ENCODE assay signal across 28 cellular contexts in genomic region chr19:17734146-17734545, GRCh38. TPM values are rescaled to one million over a fixed set of nuclear protein-coding genes. Genes with fewer than 3 reads are reported as not detected.
"Had no signal": no experiment of that assay in that cellular context is flagged by ENCODE, and none has a peak within 500 bp of the region (broad histone marks: within the 10 kb centered on the region; RNA-seq: fewer than 3 reads in every experiment).

No MANE protein-coding gene starts in this region.

- H3K27ac Mint-ChIP-seq: memory B cell; mesothelial cell of epicardium; natural killer cell treated with Interleukin-12 subunit alpha and Interleukin-12 subunit beta and Interleukin-15 and Interleukin-18, amount 100 ng/mL, for 72 hours; type B pancreatic cell had no signal

- H3K27me3 ChIP-seq: dorsolateral prefrontal cortex, gastrocnemius medialis, sigmoid colon, testis, tibial artery had no signal

- FAIRE-seq: keratinocyte had no signal

- H3K4me3 ChIP-seq: dorsolateral prefrontal cortex, gastrocnemius medialis, lung, mucosa of descending colon, psoas muscle, sigmoid colon, testis, tibial artery had no signal

- H3K4me1 ChIP-seq: gastrocnemius medialis, parathyroid adenoma, psoas muscle, sigmoid colon, testis, tibial artery had no signal

- H3K27ac ChIP-seq: gastrocnemius medialis, parathyroid adenoma, psoas muscle, sigmoid colon, testis, tibial artery had no signal

- H3K9ac ChIP-seq: parathyroid adenoma had no signal

- H2AFZ ChIP-seq: parathyroid adenoma had no signal

- H3K27me3 Mint-ChIP-seq: memory B cell; naive B cell; natural killer cell treated with Interleukin-12 subunit alpha and Interleukin-12 subunit beta and Interleukin-15 and Interleukin-18, amount 100 ng/mL, for 72 hours; stimulated activated memory B cell treated with anti-CD40 and anti-IgM and Interleukin-4, amounts not matched to agents 10 μg/mL and 1 μg/mL and 100 μg/mL, for 72 hours; type B pancreatic cell had no signal

- ATAC-seq: gastrocnemius medialis; mucosa of descending colon; psoas muscle; right cardiac atrium; stimulated activated memory B cell treated with anti-CD40 and anti-IgM and Interleukin-4, amounts not matched to agents 10 μg/mL and 1 μg/mL and 100 μg/mL, for 72 hours; stimulated activated naive CD8-positive, alpha-beta T cell treated with anti-CD3 and anti-CD28 coated beads, Interleukin-15, Interleukin-2, amounts not matched to agents 100 U/mL and 50 U/mL, for 24 hours had no signal

- DNase-seq: cerebellar nuclear complex; cortex of kidney; dorsolateral prefrontal cortex; effector CD4-positive, alpha-beta T cell; foreskin fibroblast; gastrocnemius medialis; head of caudate nucleus; mucosa of descending colon; naive B cell; occipital lobe; psoas muscle; right cardiac atrium; sigmoid colon; stimulated activated CD4-positive, alpha-beta T cell treated with anti-CD3 and anti-CD28 coated beads, Interleukin-2, amount 100 ng/mL, for 24 hours; stimulated activated CD4-positive, alpha-beta T cell treated with anti-CD3 and anti-CD28 coated beads, Interleukin-4, amount 100 ng/mL, for 24 hours; stimulated activated naive CD8-positive, alpha-beta T cell treated with anti-CD3 and anti-CD28 coated beads, Interleukin-15, Interleukin-2, amounts not matched to agents 100 U/mL and 50 U/mL, for 24 hours; substantia nigra; testis; tibial artery had no signal

- H3K4me3 Mint-ChIP-seq: memory B cell; mesothelial cell of epicardium; naive B cell; natural killer cell treated with Interleukin-12 subunit alpha and Interleukin-12 subunit beta and Interleukin-15 and Interleukin-18, amount 100 ng/mL, for 72 hours; stimulated activated memory B cell treated with anti-CD40 and anti-IgM and Interleukin-4, amounts not matched to agents 10 μg/mL and 1 μg/mL and 100 μg/mL, for 72 hours; type B pancreatic cell had no signal

- H3K9me3 Mint-ChIP-seq: memory B cell; naive B cell; natural killer cell treated with Interleukin-12 subunit alpha and Interleukin-12 subunit beta and Interleukin-15 and Interleukin-18, amount 100 ng/mL, for 72 hours; stimulated activated memory B cell treated with anti-CD40 and anti-IgM and Interleukin-4, amounts not matched to agents 10 μg/mL and 1 μg/mL and 100 μg/mL, for 72 hours; type B pancreatic cell had no signal

- H3K9me3 ChIP-seq: gastrocnemius medialis, mucosa of descending colon, sigmoid colon, testis, tibial artery had no signal

RNA-seq across cellular contexts. Expression of gene UNC13A, which starts 46.0 kb away (rescaled TPM):
- total RNA-seq: gastrocnemius medialis; natural killer cell treated with Interleukin-12 subunit alpha and Interleukin-12 subunit beta and Interleukin-15 and Interleukin-18, amount 100 ng/mL, for 72 hours; skeletal muscle tissue had no signal
